In genomic region chr2:46909771-46910419, GRCh38 we compare ENCODE assay signal across 8 cellular contexts. TPM values are rescaled to one million over a fixed set of nuclear protein-coding genes. Genes with fewer than 3 reads are reported as not detected.
DNase-seq lines count a peak whose midpoint lies in the region; ATAC-seq and TF ChIP-seq lines count a peak whose summit lies in the region.

No MANE protein-coding gene starts in this region.

- peaks cover 16% of the 10 kb centered on the region for H3K4me1 ChIP-seq in Caco-2

- H3K4me1 Mint-ChIP-seq in activated CD8-positive, alpha-beta T cell treated with anti-CD3 and anti-CD28 coated beads, Interleukin-2, amount 10 ng/mL, durations not matched to agents 7 days and 5 days (ENCODE audit: low read depth) = peaks cover 35% of the 10 kb centered on the region
- H3K4me1 Mint-ChIP-seq in Caco-2 (ENCODE audit: low read depth, unreplicated experiment) = peaks cover 8% of the 10 kb centered on the region

- H3K27me3 ChIP-seq in AG04450 (ENCODE audit: control insufficient read depth, insufficient read depth, low read length) (no peaks in the 10 kb centered on the region), Caco-2 (replicated peaks; ENCODE audit: control insufficient read depth, insufficient read depth, low read length) (no peaks in the 10 kb centered on the region)

- peak overlapping the region; percentile 1 for H3K27ac Mint-ChIP-seq in activated CD8-positive, alpha-beta T cell treated with anti-CD3 and anti-CD28 coated beads, Interleukin-2, amount 10 ng/mL, durations not matched to agents 7 days and 5 days
- H3K27ac Mint-ChIP-seq in Caco-2 (ENCODE audit: unreplicated experiment) = no peak overlapping the region

- H3K36me3 ChIP-seq in Caco-2 (ENCODE audit: control insufficient read depth, insufficient read depth, low read length) = peaks cover 6% of the 10 kb centered on the region

- H3K27me3 Mint-ChIP-seq in activated CD8-positive, alpha-beta T cell treated with anti-CD3 and anti-CD28 coated beads, Interleukin-2, amount 10 ng/mL, durations not matched to agents 7 days and 5 days (ENCODE audit: low read depth) = no peaks in the 10 kb centered on the region
- no peaks in the 10 kb centered on the region for H3K27me3 Mint-ChIP-seq in Caco-2 (ENCODE audit: insufficient read depth, unreplicated experiment)

- H3K4me3 Mint-ChIP-seq in activated CD8-positive, alpha-beta T cell treated with anti-CD3 and anti-CD28 coated beads, Interleukin-2, amount 10 ng/mL, durations not matched to agents 7 days and 5 days = no peak overlapping the region
- H3K4me3 Mint-ChIP-seq in Caco-2 (ENCODE audit: unreplicated experiment) = no peak overlapping the region

- DNase-seq in AG04450 (ENCODE audit: low read depth, low spot score) (no peak), hepatic stellate cell (ENCODE audit: low spot score) (peak; percentile 65), Caco-2 (no peak), NCI-H128 (lab: John Stamatoyannopoulos, UW; ENCODE audit: unreplicated experiment) (no peak), NCI-H2029 treated with DMSO at 0.1 percent for 48 hours (lab: John Stamatoyannopoulos, UW) (no peak)
- DNase-seq in activated CD8-positive, alpha-beta T cell treated with anti-CD3 and anti-CD28 coated beads, Interleukin-2, amount 10 ng/mL, durations not matched to agents 7 days and 5 days = peak; percentile 64

- TF ChIP-seq CTCF in AG04450 (IDR thresholded peaks at IDR 0.05; ENCODE audit: low read depth, low read length) (no peak), Caco-2 (IDR thresholded peaks at IDR 0.05; ENCODE audit: insufficient read depth in 1 of 2, low read depth in 1 of 2, low read length in 1 of 2, severe bottlenecking in 1 of 2, unreplicated experiment in 1 of 2) (no peak)

- intact Hi-C loops in Caco-2 (cut with micrococcal nuclease; ENCODE audit: unreplicated experiment) = no loop called here

- no peaks in the 10 kb centered on the region for H3K9me3 ChIP-seq in AG04450 (ENCODE audit: control insufficient read depth, insufficient read depth, low read length)
- no peaks in the 10 kb centered on the region for H3K9me3 ChIP-seq in Caco-2

- no TSS peak for BruUV-seq in Caco-2 (replicated peaks; lab: Mats Ljungman, UMichigan)

- no peak overlapping the region for H3K4me3 ChIP-seq in AG04450 (ENCODE audit: low read depth, low read length)
- no peak overlapping the region for H3K4me3 ChIP-seq in Caco-2 (ENCODE audit: low read depth, low read length)

- H3K27ac ChIP-seq in AG04450 (ENCODE audit: low read depth, low read length) = peak overlapping the region; percentile 42

- ATAC-seq in GM19035 (IDR thresholded peaks at IDR 0.05; ENCODE audit: unreplicated experiment) (peak; percentile 65), HG03175 (IDR thresholded peaks at IDR 0.05; ENCODE audit: unreplicated experiment) (peak; percentile 83)
- peak; percentile 90 for ATAC-seq in activated CD8-positive, alpha-beta T cell treated with anti-CD3 and anti-CD28 coated beads, Interleukin-2, amount 10 ng/mL, durations not matched to agents 7 days and 5 days

- H3K36me3 Mint-ChIP-seq in activated CD8-positive, alpha-beta T cell treated with anti-CD3 and anti-CD28 coated beads, Interleukin-2, amount 10 ng/mL, durations not matched to agents 7 days and 5 days (ENCODE audit: low read depth) = peaks cover 57% of the 10 kb centered on the region
- H3K36me3 Mint-ChIP-seq in Caco-2 (ENCODE audit: insufficient read depth, unreplicated experiment) = peaks cover 76% of the 10 kb centered on the region

- POLR2A ChIA-PET in AG04450 (lab: Yijun Ruan, JAX) (interaction anchor here (0.6 kb wide), 1 partner anchor 398 kb away, joined by 8 read pairs; no protein-coding TSS in a partner anchor), Caco-2 (lab: Charles Lee) (no interaction called here)
- POLR2A ChIA-PET in activated CD8-positive, alpha-beta T cell treated with anti-CD3 and anti-CD28 coated beads, Interleukin-2, amount 10 ng/mL, durations not matched to agents 7 days and 5 days (lab: Charles Lee) = interaction anchor here (1.0 kb wide), 1 partner anchor 32 kb away, joined by 4 read pairs; no protein-coding TSS in a partner anchor

- CTCF ChIA-PET in AG04450 (lab: Charles Lee) = interaction anchor here (1.1 kb wide), 2 partner anchors 8 to 413 kb away, joined by 3 to 4 read pairs; no protein-coding TSS in a partner anchor
- CTCF ChIA-PET in activated CD8-positive, alpha-beta T cell treated with anti-CD3 and anti-CD28 coated beads, Interleukin-2, amount 10 ng/mL, durations not matched to agents 7 days and 5 days (lab: Charles Lee) = interaction anchor here (1.0 to 1.3 kb wide), 2 partner anchors 9 to 26 kb away, joined by 3 to 8 read pairs; no protein-coding TSS in a partner anchor
- CTCF ChIA-PET in Caco-2 (lab: Charles Lee) = no interaction called here

- no peaks in the 10 kb centered on the region for H3K9me3 Mint-ChIP-seq in activated CD8-positive, alpha-beta T cell treated with anti-CD3 and anti-CD28 coated beads, Interleukin-2, amount 10 ng/mL, durations not matched to agents 7 days and 5 days (ENCODE audit: insufficient read depth)
- no peaks in the 10 kb centered on the region for H3K9me3 Mint-ChIP-seq in Caco-2 (ENCODE audit: unreplicated experiment)

RNA-seq across cellular contexts. Expression of gene MCFD2, which starts 5.7 kb away (rescaled TPM):
- polyA plus RNA-seq in AG04450 (2011; rRNA removed) = 176 and 231 TPM in 2 replicates
- 125 and 128 TPM in 2 replicates for polyA minus RNA-seq in AG04450 (2011; rRNA and poly(A)+ RNA removed)
- 10 to 100 TPM; 41.7 to 44.3 TPM for total RNA-seq in activated CD8-positive, alpha-beta T cell treated with anti-CD3 and anti-CD28 coated beads, Interleukin-2, amount 10 ng/mL, durations not matched to agents 7 days and 5 days
- 142 and 156 TPM in 2 replicates for total RNA-seq in Caco-2 (2022)

RNA-seq across cellular contexts. Expression of gene TTC7A, which starts 31.1 kb away (rescaled TPM):
- polyA plus RNA-seq in AG04450 (2011; rRNA removed) = 8.4 and 11.0 TPM in 2 replicates
- polyA minus RNA-seq in AG04450 (2011; rRNA and poly(A)+ RNA removed) = 13.0 and 13.4 TPM in 2 replicates
- total RNA-seq in activated CD8-positive, alpha-beta T cell treated with anti-CD3 and anti-CD28 coated beads, Interleukin-2, amount 10 ng/mL, durations not matched to agents 7 days and 5 days = 10 to 100 TPM; 59.3 to 61.0 TPM
- total RNA-seq in Caco-2 (2022) = 58.7 and 60.0 TPM in 2 replicates

Comparison
In these comparisons a context has a peak if more than half of its experiments do, and no peak if none do; other contexts are left out.
1. DNase-seq: peak in activated CD8-positive, alpha-beta T cell treated with anti-CD3 and anti-CD28 coated beads, Interleukin-2, amount 10 ng/mL, durations not matched to agents 7 days and 5 days (single experiment) and hepatic stellate cell (single experiment); none in AG04450 (single experiment), Caco-2 (0 of 2), NCI-H128 (single experiment) and NCI-H2029 treated with DMSO at 0.1 percent for 48 hours (single experiment).
2. Peak in every context shown above with its lines, with median percentiles within 50 percentile points of each other: ATAC-seq.